Comparison of ENCODE assay signal across 21 cellular contexts in genomic region chr10:102140218-102140617, GRCh38.
"Had no signal": no experiment of that assay in that cellular context is flagged by ENCODE, and none has a peak within 500 bp of the region (broad histone marks: within the 10 kb centered on the region; RNA-seq: fewer than 3 reads in every experiment).

No MANE protein-coding gene starts in this region.

- H3K4me3 ChIP-seq: ascending aorta, esophagus squamous epithelium, gastrocnemius medialis, tibial nerve had no signal

- ATAC-seq: activated CD8-positive, alpha-beta T cell treated with anti-CD3 and anti-CD28 coated beads, Interleukin-2, amount 10 ng/mL, durations not matched to agents 7 days and 5 days; gastrocnemius medialis; sciatic nerve; stimulated activated effector memory CD8-positive, alpha-beta T cell treated with anti-CD3 and anti-CD28 coated beads, Interleukin-12 subunit alpha, Interleukin-12 subunit beta, amount 100 ng/mL, for 72 hours; stimulated activated naive CD8-positive, alpha-beta T cell treated with anti-CD3 and anti-CD28 coated beads, Interleukin-15, amount 100 ng/mL, for 72 hours had no signal

- DNase-seq: activated CD4-positive, alpha-beta T cell treated with anti-CD3 and anti-CD28 coated beads, Interleukin-2, amount 10 ng/mL, durations not matched to agents 7 days and 5 days; activated CD8-positive, alpha-beta T cell treated with anti-CD3 and anti-CD28 coated beads, Interleukin-2, amount 10 ng/mL, durations not matched to agents 7 days and 5 days; activated naive CD4-positive, alpha-beta T cell treated with anti-CD3 and anti-CD28 coated beads, Interleukin-2, amount 10 ng/mL, durations not matched to agents 7 days and 5 days; activated T-cell treated with anti-CD3 and anti-CD28 coated beads, Interleukin-2, amount 50 U/mL, for 1 hour; brain microvascular endothelial cell; caudate nucleus; effector memory CD4-positive, alpha-beta T cell; esophagus squamous epithelium; gastrocnemius medialis; hippocampal formation; midbrain; small intestine; stimulated activated CD4-positive, alpha-beta T cell treated with anti-CD3 and anti-CD28 coated beads, Interleukin-2, amount 100 ng/mL, for 24 hours; stimulated activated naive CD8-positive, alpha-beta T cell treated with anti-CD3 and anti-CD28 coated beads, Interleukin-15, amount 100 ng/mL, for 72 hours; T-helper 2 cell had no signal

- H3K9me3 Mint-ChIP-seq: activated CD4-positive, alpha-beta T cell treated with anti-CD3 and anti-CD28 coated beads, Interleukin-2, amount 10 ng/mL, durations not matched to agents 7 days and 5 days; activated naive CD4-positive, alpha-beta T cell treated with anti-CD3 and anti-CD28 coated beads, Interleukin-2, amount 10 ng/mL, durations not matched to agents 7 days and 5 days; activated T-helper 2 cell treated with anti-CD3 and anti-CD28 coated beads, Interferon-gamma antibody, Interleukin-2, Interleukin-4, amounts not matched to agents 10 μg/mL and 5 μg/mL and 100 μg/mL, durations not matched to agents 14 hours and 24 hours and 36 hours; stimulated activated effector memory CD8-positive, alpha-beta T cell treated with anti-CD3 and anti-CD28 coated beads, Interleukin-12 subunit alpha, Interleukin-12 subunit beta, amount 100 ng/mL, for 72 hours; stimulated activated naive CD8-positive, alpha-beta T cell treated with anti-CD3 and anti-CD28 coated beads, Interleukin-15, amount 100 ng/mL, for 72 hours had no signal

- H3K27me3 ChIP-seq: ascending aorta, brain microvascular endothelial cell, esophagus squamous epithelium, gastrocnemius medialis, tibial nerve had no signal

- H3K9me3 ChIP-seq: ascending aorta, esophagus squamous epithelium, gastrocnemius medialis, tibial nerve had no signal

- H3K27me3 Mint-ChIP-seq: activated CD4-positive, alpha-beta T cell treated with anti-CD3 and anti-CD28 coated beads, Interleukin-2, amount 10 ng/mL, durations not matched to agents 7 days and 5 days; activated naive CD4-positive, alpha-beta T cell treated with anti-CD3 and anti-CD28 coated beads, Interleukin-2, amount 10 ng/mL, durations not matched to agents 7 days and 5 days; stimulated activated naive CD8-positive, alpha-beta T cell treated with anti-CD3 and anti-CD28 coated beads, Interleukin-15, amount 100 ng/mL, for 72 hours had no signal

- H3K27ac ChIP-seq: ascending aorta, brain microvascular endothelial cell, esophagus squamous epithelium, gastrocnemius medialis, tibial nerve had no signal

- FAIRE-seq: colon, small intestine had no signal

- H3K27ac Mint-ChIP-seq: activated CD8-positive, alpha-beta T cell treated with anti-CD3 and anti-CD28 coated beads, Interleukin-2, amount 10 ng/mL, durations not matched to agents 7 days and 5 days; activated naive CD4-positive, alpha-beta T cell treated with anti-CD3 and anti-CD28 coated beads, Interleukin-2, amount 10 ng/mL, durations not matched to agents 7 days and 5 days; activated T-helper 2 cell treated with anti-CD3 and anti-CD28 coated beads, Interferon-gamma antibody, Interleukin-2, Interleukin-4, amounts not matched to agents 10 μg/mL and 5 μg/mL and 100 μg/mL, durations not matched to agents 14 hours and 24 hours and 36 hours had no signal

- H3K4me3 Mint-ChIP-seq: activated CD4-positive, alpha-beta T cell treated with anti-CD3 and anti-CD28 coated beads, Interleukin-2, amount 10 ng/mL, durations not matched to agents 7 days and 5 days; activated CD8-positive, alpha-beta T cell treated with anti-CD3 and anti-CD28 coated beads, Interleukin-2, amount 10 ng/mL, durations not matched to agents 7 days and 5 days; activated naive CD4-positive, alpha-beta T cell treated with anti-CD3 and anti-CD28 coated beads, Interleukin-2, amount 10 ng/mL, durations not matched to agents 7 days and 5 days; stimulated activated effector memory CD8-positive, alpha-beta T cell treated with anti-CD3 and anti-CD28 coated beads, Interleukin-12 subunit alpha, Interleukin-12 subunit beta, amount 100 ng/mL, for 72 hours; stimulated activated naive CD8-positive, alpha-beta T cell treated with anti-CD3 and anti-CD28 coated beads, Interleukin-15, amount 100 ng/mL, for 72 hours had no signal
